Comparison of ENCODE assay signal across 1 cellular context in the genomic region with DNA sequence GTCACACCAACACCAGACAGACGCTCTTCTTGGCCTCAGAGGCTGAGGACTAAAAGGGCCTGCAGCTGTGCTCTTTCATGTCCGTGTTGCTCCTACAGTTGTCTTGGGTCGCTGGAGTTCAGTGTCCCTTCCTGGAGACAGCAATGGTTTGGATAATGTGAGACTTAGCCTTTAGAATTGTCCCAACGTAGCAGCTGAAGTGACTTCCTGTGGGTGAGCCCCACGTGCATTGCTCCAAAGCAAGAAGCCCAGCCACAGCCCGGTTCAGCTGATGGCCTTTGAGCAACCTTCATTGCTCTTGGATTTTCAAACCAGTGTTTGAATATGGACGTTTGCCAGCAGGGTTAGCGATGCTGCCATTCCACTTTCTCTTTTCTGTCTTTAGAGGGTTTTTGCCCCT.
TF ChIP-seq lines count a peak whose summit lies in the region.

No MANE protein-coding gene starts in this region.

TF ChIP-seq in IMR-90, 13 proteins besides CTCF, POLR2A, EP300 and RAD21 (continued from another document):
- no peak for TF ChIP-seq CHD1 (IDR thresholded peaks at IDR 0.05; ENCODE audit: low read depth, low read length)
- TF ChIP-seq, protein P1, sequence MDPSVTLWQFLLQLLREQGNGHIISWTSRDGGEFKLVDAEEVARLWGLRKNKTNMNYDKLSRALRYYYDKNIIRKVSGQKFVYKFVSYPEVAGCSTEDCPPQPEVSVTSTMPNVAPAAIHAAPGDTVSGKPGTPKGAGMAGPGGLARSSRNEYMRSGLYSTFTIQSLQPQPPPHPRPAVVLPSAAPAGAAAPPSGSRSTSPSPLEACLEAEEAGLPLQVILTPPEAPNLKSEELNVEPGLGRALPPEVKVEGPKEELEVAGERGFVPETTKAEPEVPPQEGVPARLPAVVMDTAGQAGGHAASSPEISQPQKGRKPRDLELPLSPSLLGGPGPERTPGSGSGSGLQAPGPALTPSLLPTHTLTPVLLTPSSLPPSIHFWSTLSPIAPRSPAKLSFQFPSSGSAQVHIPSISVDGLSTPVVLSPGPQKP (IDR thresholded peaks at IDR 0.05; ENCODE audit: borderline replicate concordance, low read depth, low read length): no peak
- no peak for TF ChIP-seq MAFK (IDR thresholded peaks at IDR 0.05; ENCODE audit: low read depth, low read length)
- no peak for TF ChIP-seq FOS (IDR thresholded peaks at IDR 0.05; ENCODE audit: low read depth, low read length)
- no peak for TF ChIP-seq MAZ (IDR thresholded peaks at IDR 0.05; ENCODE audit: borderline replicate concordance, low read depth, low read length)
- no peak for TF ChIP-seq MXI1 (IDR thresholded peaks at IDR 0.05; ENCODE audit: borderline replicate concordance, low read depth, low read length)
- no peak for TF ChIP-seq RFX5 (IDR thresholded peaks at IDR 0.05; ENCODE audit: low read depth, low read length)
- TF ChIP-seq, protein P2, sequence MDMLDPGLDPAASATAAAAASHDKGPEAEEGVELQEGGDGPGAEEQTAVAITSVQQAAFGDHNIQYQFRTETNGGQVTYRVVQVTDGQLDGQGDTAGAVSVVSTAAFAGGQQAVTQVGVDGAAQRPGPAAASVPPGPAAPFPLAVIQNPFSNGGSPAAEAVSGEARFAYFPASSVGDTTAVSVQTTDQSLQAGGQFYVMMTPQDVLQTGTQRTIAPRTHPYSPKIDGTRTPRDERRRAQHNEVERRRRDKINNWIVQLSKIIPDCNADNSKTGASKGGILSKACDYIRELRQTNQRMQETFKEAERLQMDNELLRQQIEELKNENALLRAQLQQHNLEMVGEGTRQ (IDR thresholded peaks at IDR 0.05; ENCODE audit: low read depth, low read length): no peak
- no peak for TF ChIP-seq SMC3 (IDR thresholded peaks at IDR 0.05; ENCODE audit: low read depth, low read length)
TF ChIP-seq in IMR-90: peak in this region for 0.
